In the genomic region with DNA sequence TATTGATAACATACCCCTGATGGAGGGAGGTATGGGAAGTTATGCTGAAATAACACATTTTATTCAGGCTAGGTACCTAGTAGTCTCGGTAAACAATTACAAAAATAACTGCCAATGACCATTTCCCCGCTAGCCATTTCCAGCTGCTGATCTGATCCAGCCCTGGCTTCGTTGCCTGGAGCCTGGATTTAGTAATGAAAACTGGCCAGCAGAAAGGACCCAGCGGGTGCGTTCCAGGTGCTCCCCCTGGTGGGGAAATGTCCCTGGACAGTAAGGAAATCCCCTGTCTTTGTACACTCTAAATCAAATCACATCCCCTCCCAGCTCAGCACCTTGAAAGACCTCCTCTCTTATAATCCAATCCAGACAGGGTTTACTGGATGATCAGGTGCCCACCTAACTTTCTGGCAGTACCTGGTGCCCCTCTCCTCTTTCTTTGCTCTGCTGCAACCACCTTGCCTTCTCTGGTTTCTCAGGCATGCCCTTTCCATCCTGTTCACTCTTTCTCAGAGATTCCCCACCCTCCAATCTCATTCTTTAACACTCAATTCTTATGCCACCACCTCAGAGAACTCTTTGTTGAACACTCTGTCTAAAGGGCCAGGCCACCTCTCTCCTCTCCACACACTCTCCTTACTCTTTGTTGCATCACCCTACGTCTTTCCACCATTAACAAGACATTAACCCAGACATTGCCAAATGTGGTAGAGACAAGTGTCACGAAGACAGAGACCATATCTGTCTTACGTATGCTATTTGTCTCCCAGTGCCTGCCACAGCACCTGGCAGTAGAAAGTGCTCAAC, we compare ENCODE assay signal across 7 cellular contexts. TPM values are rescaled to one million over a fixed set of nuclear protein-coding genes. Genes with fewer than 3 reads are reported as not detected.
A peak's percentile ranks its signal among the peaks of the same experiment; 100 is the strongest.
DNase-seq lines count a peak whose midpoint lies in the region; ATAC-seq and TF ChIP-seq lines count a peak whose summit lies in the region.

No MANE protein-coding gene starts in this region.

- no peaks in the 10 kb centered on the region for H3K36me3 ChIP-seq in MM.1S (replicated peaks; ENCODE audit: insufficient read depth, low read length)

- H3K27ac Mint-ChIP-seq in memory B cell: no peak overlapping the region

- H3K27ac ChIP-seq in MM.1S (ENCODE audit: low read length): no peak overlapping the region
- no peak overlapping the region for H3K27ac ChIP-seq in dorsolateral prefrontal cortex

- no peaks in the 10 kb centered on the region for H3K36me3 Mint-ChIP-seq in memory B cell

- peaks cover 7% of the 10 kb centered on the region for H3K4me1 Mint-ChIP-seq in memory B cell

- peak; percentile 89 for TF ChIP-seq CTCF in GM12872 (IDR thresholded peaks at IDR 0.05; ENCODE audit: insufficient read depth, low read depth, low read length)
- peak; percentile 79 for TF ChIP-seq CTCF in MM.1S (IDR thresholded peaks at IDR 0.05; ENCODE audit: low read length)
- TF ChIP-seq CTCF in dorsolateral prefrontal cortex (IDR thresholded peaks at IDR 0.05 in 54 of 56, conservative IDR thresholded peaks at IDR 0.05 in 2 of 56; ENCODE audit: low read depth in 1 of 56, partially characterized antibody in 56 of 56): peak in 53 of 56 donors; percentile 17 to 82 (median 61)

- no peaks in the 10 kb centered on the region for H3K4me1 ChIP-seq in MM.1S (ENCODE audit: low read length)

- H3K79me2 ChIP-seq in MM.1S (ENCODE audit: low read length): no peaks in the 10 kb centered on the region

- H3K9me3 ChIP-seq in MM.1S (replicated peaks; ENCODE audit: insufficient read depth, low read length): no peaks in the 10 kb centered on the region

- H3F3A ChIP-seq in MM.1S (ENCODE audit: insufficient read depth, low read length): no peaks in the 10 kb centered on the region

- no peak for ATAC-seq in memory B cell (ENCODE audit: low read depth)
- no peak for ATAC-seq in HG03139 (IDR thresholded peaks at IDR 0.05; ENCODE audit: unreplicated experiment)

- peaks cover 12% of the 10 kb centered on the region for H3K27me3 Mint-ChIP-seq in memory B cell

- DNase-seq in MM.1S (peak; percentile 62), dorsolateral prefrontal cortex (peak in 6 of 10 donors; percentile 20 to 52 (median 44)), memory B cell (ENCODE audit: low spot score in 2 of 2) (peak; percentile 25 to 51)
- peak; percentile 14 for DNase-seq in activated CD4-positive, alpha-beta T cell treated with anti-CD3 and anti-CD28 coated beads for 1 hour
- DNase-seq in stimulated activated CD8-positive, alpha-beta memory T cell treated with anti-CD3 and anti-CD28 coated beads, Interleukin-7, amount 100 ng/mL, for 4 hours (ENCODE audit: low read depth in 2 of 2): peak; percentile 15 to 23

- H2AFZ ChIP-seq in MM.1S (ENCODE audit: low read length): 0 out of 2 replicates have a peak overlapping the region, but pooled peaks have one; percentile 20

- H3K9me3 Mint-ChIP-seq in memory B cell: no peaks in the 10 kb centered on the region

- H3K4me2 ChIP-seq in MM.1S (ENCODE audit: low read depth, low read length): no peak overlapping the region

- H3K9me2 ChIP-seq in MM.1S (replicated peaks; ENCODE audit: insufficient read depth, low read length): no peaks in the 10 kb centered on the region

- no peak overlapping the region for H3K4me3 Mint-ChIP-seq in memory B cell

- no peaks in the 10 kb centered on the region for H4K20me1 ChIP-seq in MM.1S (ENCODE audit: insufficient read depth, low read length)

- H3K4me3 ChIP-seq in MM.1S (ENCODE audit: low read length) (no peak overlapping the region), dorsolateral prefrontal cortex (no peak overlapping the region)

- H3K27me3 ChIP-seq in MM.1S (replicated peaks; ENCODE audit: insufficient read depth, low read length) (no peaks in the 10 kb centered on the region), dorsolateral prefrontal cortex (peaks cover 0 to 29% (median 8%) of the 10 kb centered on the region in 45 donors)

- H3K9ac ChIP-seq in MM.1S (ENCODE audit: low read length): no peak overlapping the region

- intact Hi-C loops in dorsolateral prefrontal cortex (cut with DNase I): loop anchor here in 1 of 2 donors (10.0 kb wide), 1 partner anchor 138 kb away; no protein-coding TSS in a partner anchor

RNA-seq across cellular contexts. Expression of a gene that starts 50.1 kb away (rescaled TPM):
- 100 to 1,000 TPM in 1 of 120 experiments, 10 to 100 TPM in 119; 45.2 to 109 (median 65.1) TPM for total RNA-seq in dorsolateral prefrontal cortex

RNA-seq across cellular contexts. Expression of a gene that starts 53.8 kb away (rescaled TPM):
- 10 to 100 TPM in 24 of 120 experiments, 1 to 10 TPM in 96; 1.4 to 68.6 (median 6.2) TPM for total RNA-seq in dorsolateral prefrontal cortex
